Comparison of ENCODE assay signal across 1 cellular context in the genomic region with DNA sequence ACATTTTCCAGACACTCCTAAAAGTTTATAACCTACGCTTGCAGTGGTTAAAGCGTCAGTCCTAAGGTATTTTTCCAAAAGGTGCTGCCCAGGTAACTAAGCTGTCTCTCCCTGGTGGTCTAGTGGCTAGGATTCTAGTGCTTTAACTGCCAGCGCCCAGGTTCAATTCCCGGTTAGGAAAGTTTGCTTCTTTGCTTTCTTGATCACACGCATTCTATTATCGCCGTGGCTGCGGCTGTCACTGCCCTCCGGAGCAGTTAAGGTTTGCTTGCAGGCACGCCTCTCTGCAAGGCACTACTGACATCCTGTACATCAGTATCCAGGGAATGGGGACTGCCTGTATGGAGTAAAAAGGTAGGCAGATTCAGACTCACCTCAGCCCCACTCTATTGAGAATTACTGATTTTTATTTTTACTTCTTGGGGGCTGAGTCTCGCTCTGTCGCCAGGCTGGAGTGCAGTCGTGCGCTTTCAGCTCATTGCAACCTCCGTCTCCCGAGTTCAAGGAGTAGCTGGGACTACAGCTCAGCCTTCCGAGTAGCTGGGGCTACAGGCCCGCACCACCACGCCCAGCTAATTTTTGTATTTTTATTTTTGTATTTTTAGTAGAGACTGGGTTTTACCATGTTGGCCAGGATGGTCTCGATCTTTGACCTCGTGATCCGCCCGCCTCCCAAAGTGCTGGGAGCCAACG.
TF ChIP-seq lines count a peak whose summit lies in the region.

No MANE protein-coding gene starts in this region.

TF ChIP-seq in HepG2, 621 proteins besides CTCF, POLR2A, EP300 and RAD21:
- TF ChIP-seq ZNF841 (CRISPR knock-in tag; IDR thresholded peaks at IDR 0.05; ENCODE audit: borderline replicate concordance) (no peak), ZNF850 (CRISPR knock-in tag; conservative IDR thresholded peaks at IDR 0.05) (no peak), PRMT3 (CRISPR knock-in tag; IDR thresholded peaks at IDR 0.05; ENCODE audit: borderline replicate concordance, low read depth) (no peak), BHLHE40 (IDR thresholded peaks at IDR 0.05; ENCODE audit: low read length) (no peak), HDAC2 (CRISPR knock-in tag; IDR thresholded peaks at IDR 0.05) (no peak), ZC3H13 (CRISPR knock-in tag; IDR thresholded peaks at IDR 0.05) (no peak), AKAP8 (CRISPR knock-in tag; IDR thresholded peaks at IDR 0.05) (no peak), MAFG (CRISPR knock-in tag; IDR thresholded peaks at IDR 0.05) (no peak), ZFP41 (CRISPR knock-in tag; IDR thresholded peaks at IDR 0.05; ENCODE audit: borderline replicate concordance) (no peak), NFE2 (CRISPR knock-in tag; IDR thresholded peaks at IDR 0.05) (no peak), ZNF207 (IDR thresholded peaks at IDR 0.05; ENCODE audit: borderline replicate concordance) (no peak), MTA1 (CRISPR knock-in tag; IDR thresholded peaks at IDR 0.05; ENCODE audit: borderline replicate concordance) (no peak), ZNF224 (CRISPR knock-in tag; IDR thresholded peaks at IDR 0.05) (no peak), JARID2 (CRISPR knock-in tag; IDR thresholded peaks at IDR 0.05; ENCODE audit: insufficient replicate concordance) (no peak)
- TF ChIP-seq, protein P1, sequence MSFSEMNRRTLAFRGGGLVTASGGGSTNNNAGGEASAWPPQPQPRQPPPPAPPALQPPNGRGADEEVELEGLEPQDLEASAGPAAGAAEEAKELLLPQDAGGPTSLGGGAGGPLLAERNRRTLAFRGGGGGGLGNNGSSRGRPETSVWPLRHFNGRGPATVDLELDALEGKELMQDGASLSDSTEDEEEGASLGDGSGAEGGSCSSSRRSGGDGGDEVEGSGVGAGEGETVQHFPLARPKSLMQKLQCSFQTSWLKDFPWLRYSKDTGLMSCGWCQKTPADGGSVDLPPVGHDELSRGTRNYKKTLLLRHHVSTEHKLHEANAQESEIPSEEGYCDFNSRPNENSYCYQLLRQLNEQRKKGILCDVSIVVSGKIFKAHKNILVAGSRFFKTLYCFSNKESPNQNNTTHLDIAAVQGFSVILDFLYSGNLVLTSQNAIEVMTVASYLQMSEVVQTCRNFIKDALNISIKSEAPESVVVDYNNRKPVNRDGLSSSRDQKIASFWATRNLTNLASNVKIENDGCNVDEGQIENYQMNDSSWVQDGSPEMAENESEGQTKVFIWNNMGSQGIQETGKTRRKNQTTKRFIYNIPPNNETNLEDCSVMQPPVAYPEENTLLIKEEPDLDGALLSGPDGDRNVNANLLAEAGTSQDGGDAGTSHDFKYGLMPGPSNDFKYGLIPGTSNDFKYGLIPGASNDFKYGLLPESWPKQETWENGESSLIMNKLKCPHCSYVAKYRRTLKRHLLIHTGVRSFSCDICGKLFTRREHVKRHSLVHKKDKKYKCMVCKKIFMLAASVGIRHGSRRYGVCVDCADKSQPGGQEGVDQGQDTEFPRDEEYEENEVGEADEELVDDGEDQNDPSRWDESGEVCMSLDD (CRISPR knock-in tag; IDR thresholded peaks at IDR 0.05; ENCODE audit: borderline replicate concordance): no peak
- TF ChIP-seq, protein P2, sequence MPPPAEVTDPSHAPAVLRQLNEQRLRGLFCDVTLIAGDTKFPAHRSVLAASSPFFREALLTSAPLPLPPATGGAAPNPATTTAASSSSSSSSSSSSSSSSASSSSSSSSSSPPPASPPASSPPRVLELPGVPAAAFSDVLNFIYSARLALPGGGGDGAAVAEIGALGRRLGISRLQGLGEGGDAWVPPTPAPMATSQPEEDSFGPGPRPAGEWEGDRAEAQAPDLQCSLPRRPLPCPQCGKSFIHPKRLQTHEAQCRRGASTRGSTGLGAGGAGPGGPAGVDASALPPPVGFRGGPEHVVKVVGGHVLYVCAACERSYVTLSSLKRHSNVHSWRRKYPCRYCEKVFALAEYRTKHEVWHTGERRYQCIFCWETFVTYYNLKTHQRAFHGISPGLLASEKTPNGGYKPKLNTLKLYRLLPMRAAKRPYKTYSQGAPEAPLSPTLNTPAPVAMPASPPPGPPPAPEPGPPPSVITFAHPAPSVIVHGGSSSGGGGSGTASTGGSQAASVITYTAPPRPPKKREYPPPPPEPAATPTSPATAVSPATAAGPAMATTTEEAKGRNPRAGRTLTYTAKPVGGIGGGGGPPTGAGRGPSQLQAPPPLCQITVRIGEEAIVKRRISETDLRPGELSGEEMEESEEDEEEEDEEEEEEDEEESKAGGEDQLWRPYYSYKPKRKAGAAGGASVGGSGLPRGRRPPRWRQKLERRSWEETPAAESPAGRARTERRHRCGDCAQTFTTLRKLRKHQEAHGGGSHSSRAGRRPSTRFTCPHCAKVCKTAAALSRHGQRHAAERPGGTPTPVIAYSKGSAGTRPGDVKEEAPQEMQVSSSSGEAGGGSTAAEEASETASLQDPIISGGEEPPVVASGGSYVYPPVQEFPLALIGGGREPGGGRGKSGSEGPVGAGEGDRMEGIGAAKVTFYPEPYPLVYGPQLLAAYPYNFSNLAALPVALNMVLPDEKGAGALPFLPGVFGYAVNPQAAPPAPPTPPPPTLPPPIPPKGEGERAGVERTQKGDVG (CRISPR knock-in tag; IDR thresholded peaks at IDR 0.05; ENCODE audit: borderline replicate concordance): no peak
- TF ChIP-seq, protein P3, sequence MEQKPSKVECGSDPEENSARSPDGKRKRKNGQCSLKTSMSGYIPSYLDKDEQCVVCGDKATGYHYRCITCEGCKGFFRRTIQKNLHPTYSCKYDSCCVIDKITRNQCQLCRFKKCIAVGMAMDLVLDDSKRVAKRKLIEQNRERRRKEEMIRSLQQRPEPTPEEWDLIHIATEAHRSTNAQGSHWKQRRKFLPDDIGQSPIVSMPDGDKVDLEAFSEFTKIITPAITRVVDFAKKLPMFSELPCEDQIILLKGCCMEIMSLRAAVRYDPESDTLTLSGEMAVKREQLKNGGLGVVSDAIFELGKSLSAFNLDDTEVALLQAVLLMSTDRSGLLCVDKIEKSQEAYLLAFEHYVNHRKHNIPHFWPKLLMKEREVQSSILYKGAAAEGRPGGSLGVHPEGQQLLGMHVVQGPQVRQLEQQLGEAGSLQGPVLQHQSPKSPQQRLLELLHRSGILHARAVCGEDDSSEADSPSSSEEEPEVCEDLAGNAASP (CRISPR knock-in tag; IDR thresholded peaks at IDR 0.05; ENCODE audit: borderline replicate concordance): no peak
- TF ChIP-seq, protein P4, sequence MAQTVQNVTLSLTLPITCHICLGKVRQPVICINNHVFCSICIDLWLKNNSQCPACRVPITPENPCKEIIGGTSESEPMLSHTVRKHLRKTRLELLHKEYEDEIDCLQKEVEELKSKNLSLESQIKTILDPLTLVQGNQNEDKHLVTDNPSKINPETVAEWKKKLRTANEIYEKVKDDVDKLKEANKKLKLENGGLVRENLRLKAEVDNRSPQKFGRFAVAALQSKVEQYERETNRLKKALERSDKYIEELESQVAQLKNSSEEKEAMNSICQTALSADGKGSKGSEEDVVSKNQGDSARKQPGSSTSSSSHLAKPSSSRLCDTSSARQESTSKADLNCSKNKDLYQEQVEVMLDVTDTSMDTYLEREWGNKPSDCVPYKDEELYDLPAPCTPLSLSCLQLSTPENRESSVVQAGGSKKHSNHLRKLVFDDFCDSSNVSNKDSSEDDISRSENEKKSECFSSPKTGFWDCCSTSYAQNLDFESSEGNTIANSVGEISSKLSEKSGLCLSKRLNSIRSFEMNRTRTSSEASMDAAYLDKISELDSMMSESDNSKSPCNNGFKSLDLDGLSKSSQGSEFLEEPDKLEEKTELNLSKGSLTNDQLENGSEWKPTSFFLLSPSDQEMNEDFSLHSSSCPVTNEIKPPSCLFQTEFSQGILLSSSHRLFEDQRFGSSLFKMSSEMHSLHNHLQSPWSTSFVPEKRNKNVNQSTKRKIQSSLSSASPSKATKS (CRISPR knock-in tag; IDR thresholded peaks at IDR 0.05): no peak
- TF ChIP-seq, protein P5, sequence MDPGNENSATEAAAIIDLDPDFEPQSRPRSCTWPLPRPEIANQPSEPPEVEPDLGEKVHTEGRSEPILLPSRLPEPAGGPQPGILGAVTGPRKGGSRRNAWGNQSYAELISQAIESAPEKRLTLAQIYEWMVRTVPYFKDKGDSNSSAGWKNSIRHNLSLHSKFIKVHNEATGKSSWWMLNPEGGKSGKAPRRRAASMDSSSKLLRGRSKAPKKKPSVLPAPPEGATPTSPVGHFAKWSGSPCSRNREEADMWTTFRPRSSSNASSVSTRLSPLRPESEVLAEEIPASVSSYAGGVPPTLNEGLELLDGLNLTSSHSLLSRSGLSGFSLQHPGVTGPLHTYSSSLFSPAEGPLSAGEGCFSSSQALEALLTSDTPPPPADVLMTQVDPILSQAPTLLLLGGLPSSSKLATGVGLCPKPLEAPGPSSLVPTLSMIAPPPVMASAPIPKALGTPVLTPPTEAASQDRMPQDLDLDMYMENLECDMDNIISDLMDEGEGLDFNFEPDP (CRISPR knock-in tag; conservative IDR thresholded peaks at IDR 0.05): no peak
